In genomic region chr3:115913069-115913686, GRCh38 we compare ENCODE assay signal across 1 cellular context.
TF ChIP-seq lines count a peak whose summit lies in the region.

No MANE protein-coding gene starts in this region.

TF ChIP-seq in K562, 482 proteins besides CTCF, POLR2A, EP300 and RAD21 (continued from another document):
- TF ChIP-seq ZNF384 (IDR thresholded peaks at IDR 0.05; ENCODE audit: low read depth, low read length): 0 out of 2 replicates have a peak, but pooled peaks have one; percentile 25
- no peak for TF ChIP-seq CHAMP1 (IDR thresholded peaks at IDR 0.05)
- TF ChIP-seq ZBTB11 (CRISPR knock-in tag; IDR thresholded peaks at IDR 0.05): no peak
- no peak for TF ChIP-seq CLOCK (CRISPR knock-in tag; IDR thresholded peaks at IDR 0.05; ENCODE audit: borderline replicate concordance)
- no peak for TF ChIP-seq MNT (conservative IDR thresholded peaks at IDR 0.05)
- peak; percentile 59; the same call in 1 of the 2 replicates for TF ChIP-seq TEAD4 (IDR thresholded peaks at IDR 0.05; ENCODE audit: low read length)
- TF ChIP-seq TEAD4 (CRISPR knock-in tag; IDR thresholded peaks at IDR 0.05; ENCODE audit: borderline replicate concordance): no peak
- no peak for TF ChIP-seq ERF (CRISPR knock-in tag; IDR thresholded peaks at IDR 0.05)
- TF ChIP-seq ZNF263 (CRISPR knock-in tag; IDR thresholded peaks at IDR 0.05; ENCODE audit: borderline replicate concordance): no peak
- TF ChIP-seq BCOR (IDR thresholded peaks at IDR 0.05): no peak
- peak in 1 of 2 experiments; percentile 92; a peak in 2 of 4 replicates for TF ChIP-seq TEAD1 (CRISPR knock-in tag; IDR thresholded peaks at IDR 0.05)
- TF ChIP-seq HEY1 (CRISPR knock-in tag; IDR thresholded peaks at IDR 0.05; ENCODE audit: borderline replicate concordance): no peak
TF ChIP-seq in K562: peak in this region for 4.
